In genomic region chr11:47355283-47356128, GRCh38 we compare ENCODE assay signal across 8 cellular contexts. TPM values are rescaled to one million over a fixed set of nuclear protein-coding genes. Genes with fewer than 3 reads are reported as not detected.
DNase-seq lines count a peak whose midpoint lies in the region; ATAC-seq and TF ChIP-seq lines count a peak whose summit lies in the region.

No MANE protein-coding gene starts in this region.

- ATAC-seq in activated T-cell treated with anti-CD3 and anti-CD28 coated beads, Interleukin-2, amount 50 U/mL, for 4 hours, result no peak
- ATAC-seq in HG03571 (IDR thresholded peaks at IDR 0.05; ENCODE audit: unreplicated experiment), result no peak

- no peaks in the 10 kb centered on the region for H3K27me3 Mint-ChIP-seq in activated T-cell treated with anti-CD3 and anti-CD28 coated beads, Interleukin-2, amount 50 U/mL, for 4 hours (ENCODE audit: low read depth)

- no peaks in the 10 kb centered on the region for H3K9me3 Mint-ChIP-seq in activated T-cell treated with anti-CD3 and anti-CD28 coated beads, Interleukin-2, amount 50 U/mL, for 4 hours

- no peaks in the 10 kb centered on the region for H3K36me3 Mint-ChIP-seq in activated T-cell treated with anti-CD3 and anti-CD28 coated beads, Interleukin-2, amount 50 U/mL, for 4 hours (ENCODE audit: insufficient read depth)

- H3K4me3 Mint-ChIP-seq in activated T-cell treated with anti-CD3 and anti-CD28 coated beads, Interleukin-2, amount 50 U/mL, for 4 hours, result no peak overlapping the region

- peaks cover 7% of the 10 kb centered on the region for H3K4me1 Mint-ChIP-seq in activated T-cell treated with anti-CD3 and anti-CD28 coated beads, Interleukin-2, amount 50 U/mL, for 4 hours (ENCODE audit: low read depth)

- 29% methylated on average over 47 of the region's 47 CpGs for WGBS in urinary bladder

- H3K4me3 ChIP-seq in fibroblast of pulmonary artery (replicated peaks; ENCODE audit: low read depth, low read length), result peak overlapping the region; percentile 22
- H3K4me3 ChIP-seq in muscle layer of duodenum (ENCODE audit: low read depth in 1 of 2, low read length in 2 of 2), result peak overlapping the region; percentile 11 to 61
- H3K4me3 ChIP-seq in urinary bladder (ENCODE audit: low read depth, low read length), result peak overlapping the region; percentile 44

- H3K4me1 ChIP-seq in muscle layer of duodenum (ENCODE audit: control insufficient read depth in 1 of 2, insufficient read depth in 2 of 2, low read length in 2 of 2), result peaks cover 0 to 4% of the 10 kb centered on the region in 2 donors
- peaks cover 2% of the 10 kb centered on the region for H3K4me1 ChIP-seq in urinary bladder (ENCODE audit: insufficient read depth)

- H3K27ac ChIP-seq in muscle layer of duodenum (ENCODE audit: low read length) (no peak overlapping the region), urinary bladder (ENCODE audit: low read depth) (no peak overlapping the region)

- H3K36me3 ChIP-seq in muscle layer of duodenum (ENCODE audit: control insufficient read depth in 1 of 2, insufficient read depth in 2 of 2, low read length in 2 of 2) (no peaks in the 10 kb centered on the region), urinary bladder (ENCODE audit: insufficient read depth) (no peaks in the 10 kb centered on the region)

- peak; percentile 66 to 74 for DNase-seq in activated T-cell treated with anti-CD3 and anti-CD28 coated beads, Interleukin-2, amount 50 U/mL, for 48 hours
- no peak for DNase-seq in activated T-cell treated with anti-CD3 and anti-CD28 coated beads, Interleukin-2, amount 50 U/mL, for 4 hours
- peak; percentile 96 for DNase-seq in NCI-H1930 (lab: John Stamatoyannopoulos, UW)
- peak; percentile 67 for DNase-seq in UCSD-AML1 (lab: John Stamatoyannopoulos, UW; ENCODE audit: unreplicated experiment)
- DNase-seq in fibroblast of pulmonary artery (ENCODE audit: low read depth), result peak; percentile 94

- H3K27me3 ChIP-seq in muscle layer of duodenum (ENCODE audit: low read depth, low read length), result no peaks in the 10 kb centered on the region

- no peaks in the 10 kb centered on the region for H3K9me3 ChIP-seq in muscle layer of duodenum (ENCODE audit: control insufficient read depth in 1 of 2, low read length in 2 of 2)

- peak; percentile 98 for TF ChIP-seq CTCF in fibroblast of pulmonary artery (IDR thresholded peaks at IDR 0.05; ENCODE audit: low read length, missing control alignments)

RNA-seq across cellular contexts. Expression of gene MYBPC3, which starts 3.0 kb away (rescaled TPM):
- total RNA-seq in activated T-cell treated with anti-CD3 and anti-CD28 coated beads, Interleukin-2, amount 50 U/mL, for 4 hours, result not detected
- not detected for total RNA-seq in urinary bladder
- polyA plus RNA-seq in urinary bladder, result 0.03 TPM

RNA-seq across cellular contexts. Expression of gene SPI1, which starts 22.8 kb away (rescaled TPM):
- total RNA-seq in activated T-cell treated with anti-CD3 and anti-CD28 coated beads, Interleukin-2, amount 50 U/mL, for 4 hours, result 1 to 10 TPM in 2 of 3 donors, under 1 TPM in 1; 0.74 to 2.3 (median 1.1) TPM
- total RNA-seq in urinary bladder, result 5.2 TPM
- polyA plus RNA-seq in urinary bladder, result 21.0 TPM

RNA-seq across cellular contexts. Expression of gene SLC39A13, which starts 52.9 kb away (rescaled TPM):
- total RNA-seq in activated T-cell treated with anti-CD3 and anti-CD28 coated beads, Interleukin-2, amount 50 U/mL, for 4 hours, result 10 to 100 TPM; 18.7 to 20.8 (median 19.5) TPM
- total RNA-seq in urinary bladder, result 30.3 TPM
- polyA plus RNA-seq in urinary bladder, result 73.9 TPM
